8 cellular contexts compared by ENCODE assay signal in the genomic region with DNA sequence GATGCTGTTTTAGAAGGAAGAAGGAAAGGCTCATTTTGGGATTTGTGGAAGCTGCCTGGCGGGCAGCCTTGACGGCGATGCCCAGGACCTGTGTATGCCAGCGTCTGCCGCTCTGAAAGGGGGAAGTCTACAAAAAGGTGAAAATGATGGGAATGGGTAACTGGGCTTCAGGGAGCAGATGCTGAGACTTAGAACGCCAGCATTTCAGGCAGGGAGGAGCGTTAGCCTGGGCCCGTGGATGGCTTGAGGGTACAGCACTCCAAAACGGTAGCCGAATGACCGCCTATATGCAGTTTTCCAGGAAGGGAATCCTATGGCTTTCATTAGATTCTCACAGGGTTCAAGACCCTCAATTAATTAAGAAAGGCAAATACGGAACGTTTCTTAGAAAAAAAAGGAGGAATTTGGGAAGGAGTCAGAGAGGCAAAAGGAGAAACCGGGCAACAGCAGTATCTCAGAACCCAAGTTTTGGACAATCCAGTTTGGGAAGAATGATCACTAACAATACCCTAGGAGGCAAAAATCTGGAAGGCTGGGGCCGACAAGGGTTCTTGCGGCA. TPM values are rescaled to one million over a fixed set of nuclear protein-coding genes. Genes with fewer than 3 reads are reported as not detected.
DNase-seq lines count a peak whose midpoint lies in the region; ATAC-seq and TF ChIP-seq lines count a peak whose summit lies in the region.

No MANE protein-coding gene starts in this region.

- peak overlapping the region; percentile 87 to 93 for H3K4me3 Mint-ChIP-seq in activated T-cell treated with anti-CD3 and anti-CD28 coated beads, Interleukin-2, amount 50 U/mL, for 72 hours

- peaks cover 14% of the 10 kb centered on the region for H3K36me3 ChIP-seq in neutrophil

- H3K4me1 ChIP-seq in foreskin keratinocyte (peaks cover 13% of the 10 kb centered on the region), neutrophil (ENCODE audit: control insufficient read depth in 1 of 2, insufficient read depth in 1 of 2, low read depth in 1 of 2, low read length in 1 of 2) (peaks cover 19 to 48% of the 10 kb centered on the region in 2 experiments)

- H3K27me3 ChIP-seq in foreskin keratinocyte (no peaks in the 10 kb centered on the region), neutrophil (no peaks in the 10 kb centered on the region)

- no peaks in the 10 kb centered on the region for H3K9me3 Mint-ChIP-seq in activated T-cell treated with anti-CD3 and anti-CD28 coated beads, Interleukin-2, amount 50 U/mL, for 72 hours

- peaks cover 0 to 3% of the 10 kb centered on the region in 2 donors for H3K36me3 Mint-ChIP-seq in activated T-cell treated with anti-CD3 and anti-CD28 coated beads, Interleukin-2, amount 50 U/mL, for 72 hours (ENCODE audit: insufficient read depth in 2 of 2)

- H3K9me3 ChIP-seq in neutrophil = no peaks in the 10 kb centered on the region

- no peaks in the 10 kb centered on the region for H3K27me3 Mint-ChIP-seq in activated T-cell treated with anti-CD3 and anti-CD28 coated beads, Interleukin-2, amount 50 U/mL, for 72 hours (ENCODE audit: low read depth)

- H3K27ac Mint-ChIP-seq in activated T-cell treated with anti-CD3 and anti-CD28 coated beads, Interleukin-2, amount 50 U/mL, for 72 hours = peak overlapping the region; percentile 84

- TF ChIP-seq CTCF in VCaP (conservative IDR thresholded peaks at IDR 0.05) (no peak), foreskin keratinocyte (conservative IDR thresholded peaks at IDR 0.05) (no peak), neutrophil (IDR thresholded peaks at IDR 0.05) (no peak)

- peak overlapping the region; percentile 97 for H3K27ac ChIP-seq in VCaP
- peak overlapping the region; percentile 54 for H3K27ac ChIP-seq in foreskin keratinocyte
- H3K27ac ChIP-seq in neutrophil = peak overlapping the region; percentile 89

- peak overlapping the region; percentile 82 to 92 for H3K4me3 ChIP-seq in neutrophil (ENCODE audit: low read depth in 1 of 2, low read length in 1 of 2)

- DNase-seq in activated T-cell treated with anti-CD3 and anti-CD28 coated beads, Interleukin-2, amount 50 U/mL, for 72 hours = no peak
- no peak for DNase-seq in activated T-cell treated with anti-CD3 and anti-CD28 coated beads, Interleukin-2, amount 50 U/mL, for 48 hours
- peak in 1 of 2 donors; percentile 26 for DNase-seq in foreskin keratinocyte
- DNase-seq in NCI-H524 treated with DMSO at 0.1 percent for 48 hours (lab: John Stamatoyannopoulos, UW) = no peak
- no peak for DNase-seq in NK-92 treated with Interleukin-12 subunit alpha and Interleukin-12 subunit beta, amount 100 ng/mL, for 24 hours (lab: John Stamatoyannopoulos, UW)
- no peak for DNase-seq in NCI-H774 (lab: John Stamatoyannopoulos, UW)

- peaks cover 40% of the 10 kb centered on the region for H3K4me1 Mint-ChIP-seq in activated T-cell treated with anti-CD3 and anti-CD28 coated beads, Interleukin-2, amount 50 U/mL, for 72 hours (ENCODE audit: low read depth)

- no peak for ATAC-seq in activated T-cell treated with anti-CD3 and anti-CD28 coated beads, Interleukin-2, amount 50 U/mL, for 72 hours (replicated peaks in 1 of 2)
- peak; percentile 8 for ATAC-seq in foreskin keratinocyte

RNA-seq across cellular contexts. Expression of gene AMACR, which starts 0.7 kb away (rescaled TPM):
- total RNA-seq in activated T-cell treated with anti-CD3 and anti-CD28 coated beads, Interleukin-2, amount 50 U/mL, for 72 hours = 1 to 10 TPM; 5.5 to 6.7 TPM
- total RNA-seq in foreskin keratinocyte = 11.8 and 15.2 TPM in 2 replicates
- polyA plus RNA-seq in foreskin keratinocyte = 9.0 and 9.2 TPM in 2 replicates

RNA-seq across cellular contexts. Expression of gene SLC45A2, which starts 22.7 kb away (rescaled TPM):
- not detected for total RNA-seq in activated T-cell treated with anti-CD3 and anti-CD28 coated beads, Interleukin-2, amount 50 U/mL, for 72 hours
- total RNA-seq in foreskin keratinocyte = not detected in 2 replicates
- not detected in 2 replicates for polyA plus RNA-seq in foreskin keratinocyte

RNA-seq across cellular contexts. Expression of gene C1QTNF3, which starts 35.8 kb away (rescaled TPM):
- total RNA-seq in activated T-cell treated with anti-CD3 and anti-CD28 coated beads, Interleukin-2, amount 50 U/mL, for 72 hours = 1 to 10 TPM; 2.8 to 5.1 TPM
- total RNA-seq in foreskin keratinocyte = 0.32 and 0.41 TPM in 2 replicates
- polyA plus RNA-seq in foreskin keratinocyte = 0.16 and 0.30 TPM in 2 replicates
